In genomic region chr19:19535311-19536191, GRCh38 we compare ENCODE assay signal across 22 cellular contexts. TPM values are rescaled to one million over a fixed set of nuclear protein-coding genes. Genes with fewer than 3 reads are reported as not detected.
"Had no signal": no experiment of that assay in that cellular context is flagged by ENCODE, and none has a peak within 500 bp of the region (broad histone marks: within the 10 kb centered on the region; RNA-seq: fewer than 3 reads in every experiment).

No MANE protein-coding gene starts in this region.

- H3K9me3 Mint-ChIP-seq: activated CD4-positive, alpha-beta T cell treated with anti-CD3 and anti-CD28 coated beads, Interleukin-2, amount 10 ng/mL, durations not matched to agents 7 days and 5 days; activated CD8-positive, alpha-beta T cell treated with anti-CD3 and anti-CD28 coated beads for 36 hours; activated naive CD4-positive, alpha-beta T cell treated with anti-CD3 and anti-CD28 coated beads, Interleukin-2, amount 10 ng/mL, durations not matched to agents 7 days and 5 days; activated naive CD8-positive, alpha-beta T cell treated with anti-CD3 and anti-CD28 coated beads for 36 hours; activated T-helper 17 cell treated with anti-CD3 and anti-CD28 coated beads, Interleukin-2, amount 50 U/mL, for 72 hours had no signal

- H3K36me3 ChIP-seq: Peyer's patch had no signal

- H3K27ac Mint-ChIP-seq: activated CD8-positive, alpha-beta T cell treated with anti-CD3 and anti-CD28 coated beads for 36 hours; activated naive CD4-positive, alpha-beta T cell treated with anti-CD3 and anti-CD28 coated beads, Interleukin-2, amount 10 ng/mL, durations not matched to agents 7 days and 5 days; activated naive CD8-positive, alpha-beta T cell treated with anti-CD3 and anti-CD28 coated beads for 36 hours; activated T-helper 17 cell treated with anti-CD3 and anti-CD28 coated beads, Interleukin-2, amount 50 U/mL, for 72 hours had no signal

- ATAC-seq: activated CD8-positive, alpha-beta T cell treated with anti-CD3 and anti-CD28 coated beads for 36 hours; activated T-helper 17 cell treated with anti-CD3 and anti-CD28 coated beads, Interleukin-2, amount 50 U/mL, for 72 hours had no signal

- H3K27me3 ChIP-seq: MG63, SJSA1 had no signal

- H3K4me3 ChIP-seq: MG63, Peyer's patch, SJSA1 had no signal

- H3K4me3 Mint-ChIP-seq: activated CD4-positive, alpha-beta T cell treated with anti-CD3 and anti-CD28 coated beads, Interleukin-2, amount 10 ng/mL, durations not matched to agents 7 days and 5 days; activated CD8-positive, alpha-beta T cell treated with anti-CD3 and anti-CD28 coated beads for 36 hours; activated naive CD4-positive, alpha-beta T cell treated with anti-CD3 and anti-CD28 coated beads, Interleukin-2, amount 10 ng/mL, durations not matched to agents 7 days and 5 days; activated naive CD8-positive, alpha-beta T cell treated with anti-CD3 and anti-CD28 coated beads for 36 hours had no signal

- DNase-seq: activated CD4-positive, alpha-beta T cell treated with anti-CD3 and anti-CD28 coated beads, Interleukin-2, amount 10 ng/mL, durations not matched to agents 7 days and 5 days; activated CD4-positive, CD25-positive, alpha-beta regulatory T cell; activated CD8-positive, alpha-beta T cell treated with anti-CD3 and anti-CD28 coated beads for 36 hours; activated gamma-delta T cell treated with Interleukin-2 at 50 U/mL for 16 hours; activated naive CD4-positive, alpha-beta T cell treated with anti-CD3 and anti-CD28 coated beads, Interleukin-2, amount 10 ng/mL, durations not matched to agents 7 days and 5 days; activated naive CD8-positive, alpha-beta T cell treated with anti-CD3 and anti-CD28 coated beads for 36 hours; activated T-cell treated with anti-CD3 and anti-CD28 coated beads, Interleukin-2, amount 50 U/mL, for 48 hours; anterior cingulate cortex; cerebellar nuclear complex; MG63; NCI-H1105; NCI-H1436; NCI-H1694 treated with DMSO at 0.1 percent for 48 hours; NCI-H2081; NCI-H446; NCI-H524; Peyer's patch; SHP77 had no signal

- H3K27ac ChIP-seq: Peyer's patch, RWPE1, SJSA1, VCaP had no signal

- H3K9me3 ChIP-seq: MG63, Peyer's patch, SJSA1 had no signal

RNA-seq across cellular contexts. Expression of gene CILP2, which starts 2.5 kb away (rescaled TPM):
- total RNA-seq: Peyer's patch had no signal
